8 cellular contexts compared by ENCODE assay signal in genomic region chr13:113758651-113759524, GRCh38. TPM values are rescaled to one million over a fixed set of nuclear protein-coding genes. Genes with fewer than 3 reads are reported as not detected.
DNase-seq lines count a peak whose midpoint lies in the region; ATAC-seq and TF ChIP-seq lines count a peak whose summit lies in the region.

TMEM255B (plus strand) TSS chr13:113759226; CDS start chr13:113759270, 44 bp downstream.

- no peak for TF ChIP-seq POLR2A in breast epithelium (IDR thresholded peaks at IDR 0.05)

- H3K27me3 ChIP-seq in breast epithelium (peaks cover 0 to 18% of the 10 kb centered on the region in 2 donors), iPS-20b (ENCODE audit: insufficient read depth, low read length) (peaks cover 47% of the 10 kb centered on the region), skeletal muscle tissue (ENCODE audit: control insufficient read depth in 3 of 3, insufficient read depth in 3 of 3, low read length in 3 of 3) (peaks cover 28 to 60% (median 46%) of the 10 kb centered on the region in 3 donors)

- ATAC-seq in HG02571 (IDR thresholded peaks at IDR 0.05; ENCODE audit: unreplicated experiment) (peak; percentile 71), HG03469 (IDR thresholded peaks at IDR 0.05; ENCODE audit: unreplicated experiment) (no peak)

- H3K9me3 ChIP-seq in breast epithelium = no peaks in the 10 kb centered on the region
- no peaks in the 10 kb centered on the region for H3K9me3 ChIP-seq in iPS-20b (ENCODE audit: insufficient read depth, low read depth, low read length)
- H3K9me3 ChIP-seq in skeletal muscle tissue (ENCODE audit: control insufficient read depth in 3 of 3, low read length in 3 of 3) = no peaks in the 10 kb centered on the region

- H3K27ac ChIP-seq in breast epithelium (peak within 1 kb of the TSS; percentile 44 to 62), iPS-20b (ENCODE audit: low read length) (no peak within 1 kb of the TSS), skeletal muscle tissue (ENCODE audit: low read depth, low read length) (peak within 1 kb of the TSS; percentile 79)

- peak within 1 kb of the TSS; percentile 70; the same call in 1 of the 2 replicates for H3K9ac ChIP-seq in iPS-20b (ENCODE audit: low read depth, low read length)
- H3K9ac ChIP-seq in skeletal muscle tissue (ENCODE audit: low read depth in 1 of 3, low read length in 3 of 3) = peak within 1 kb of the TSS; percentile 66 to 73 (median 67)

- intact Hi-C loops in breast epithelium (cut with DNase I; ENCODE audit: low total_unique reads) = no loop called here

- H3K4me3 ChIP-seq in WI38 (ENCODE audit: low read depth, low read length) (peak within 1 kb of the TSS; percentile 66), breast epithelium (peak within 1 kb of the TSS; percentile 63 to 73 (median 64)), iPS-20b (ENCODE audit: low read length) (peak within 1 kb of the TSS; percentile 93), skeletal muscle tissue (ENCODE audit: low read length in 3 of 3) (peak within 1 kb of the TSS; percentile 72 to 75 (median 73))

- TF ChIP-seq CTCF in WI38 (IDR thresholded peaks at IDR 0.05; ENCODE audit: low read depth, low read length) (no peak), breast epithelium (IDR thresholded peaks at IDR 0.05) (no peak)

- H3K4me1 ChIP-seq in breast epithelium = peaks cover 0 to 3% of the 10 kb centered on the region in 2 donors
- H3K4me1 ChIP-seq in iPS-20b (ENCODE audit: insufficient read depth, low read length) = no peaks in the 10 kb centered on the region
- peaks cover 14 to 15% (median 14%) of the 10 kb centered on the region in 3 donors for H3K4me1 ChIP-seq in skeletal muscle tissue (ENCODE audit: control insufficient read depth in 3 of 3, insufficient read depth in 3 of 3, low read length in 3 of 3)

- H3K36me3 ChIP-seq in breast epithelium (no peaks in the 10 kb centered on the region), iPS-20b (ENCODE audit: insufficient read depth, low read depth, low read length) (no peaks in the 10 kb centered on the region), skeletal muscle tissue (ENCODE audit: control insufficient read depth in 3 of 3, insufficient read depth in 3 of 3, low read length in 3 of 3) (peaks cover 0 to 2% (median 0%) of the 10 kb centered on the region in 3 donors)

- DNase-seq in GF-D8 (lab: John Stamatoyannopoulos, UW) = peak; percentile 83
- peak; percentile 62 for DNase-seq in NCI-H187 treated with DMSO at 0.1 percent for 48 hours (lab: John Stamatoyannopoulos, UW)
- DNase-seq in breast epithelium (ENCODE audit: low spot score in 2 of 2) = peak; percentile 63 to 83

RNA-seq across cellular contexts. Expression of gene TMEM255B, which starts in this region (rescaled TPM):
- total RNA-seq in breast epithelium (10 to 100 TPM in 1 of 3 donors, 1 to 10 TPM in 2; 2.3 to 11.8 (median 5.2) TPM), skeletal muscle tissue (2.6 TPM)
